In genomic region chr20:63560856-63561609, GRCh38 we compare ENCODE assay signal across 20 cellular contexts. TPM values are rescaled to one million over a fixed set of nuclear protein-coding genes. Genes with fewer than 3 reads are reported as not detected.
A peak's percentile ranks its signal among the peaks of the same experiment; 100 is the strongest.
DNase-seq lines count a peak whose midpoint lies in the region; ATAC-seq, FAIRE-seq and TF ChIP-seq lines count a peak whose summit lies in the region.
"Had no signal": no experiment of that assay in that cellular context is flagged by ENCODE, and none has a peak within 500 bp of the region (broad histone marks: within the 10 kb centered on the region; RNA-seq: fewer than 3 reads in every experiment).

No MANE protein-coding gene starts in this region.

- POLR2A ChIA-PET in RWPE1 (lab: Yijun Ruan, JAX; ENCODE audit: low non-redundant PET) (no interaction called here), endothelial cell of umbilical vein (lab: Charles Lee) (no interaction called here)

- peaks cover 0 to 5% of the 10 kb centered on the region in 2 donors for H3K36me3 Mint-ChIP-seq in activated naive CD4-positive, alpha-beta T cell treated with anti-CD3 and anti-CD28 coated beads, Interleukin-2, amount 50 U/mL, for 72 hours
- H3K36me3 Mint-ChIP-seq in activated naive CD8-positive, alpha-beta T cell treated with anti-CD3 and anti-CD28 coated beads, Interleukin-2, amount 50 U/mL, for 24 hours (ENCODE audit: low read depth): peaks cover 3% of the 10 kb centered on the region

- no peaks in the 10 kb centered on the region for H3K4me1 Mint-ChIP-seq in activated naive CD8-positive, alpha-beta T cell treated with anti-CD3 and anti-CD28 coated beads, Interleukin-2, amount 50 U/mL, for 24 hours

- FAIRE-seq in endothelial cell of umbilical vein (lab: Jason Lieb, UNC): no peak
- FAIRE-seq: A549, D721Med, G401.6 had no signal

- H3K36me3 ChIP-seq in mammary epithelial cell (ENCODE audit: insufficient read depth, low read length): no peaks in the 10 kb centered on the region
- peaks cover 11% of the 10 kb centered on the region for H3K36me3 ChIP-seq in breast epithelium
- peaks cover 39% of the 10 kb centered on the region for H3K36me3 ChIP-seq in GM06990 (ENCODE audit: control insufficient read depth, insufficient read depth, low read length)
- peaks cover 0 to 17% of the 10 kb centered on the region in 2 experiments for H3K36me3 ChIP-seq in endothelial cell of umbilical vein (ENCODE audit: control insufficient read depth in 2 of 2, extremely low read depth in 1 of 2, insufficient read depth in 2 of 2, low read length in 2 of 2)
- H3K36me3 ChIP-seq: HAP-1 had no signal

- H4K20me1 ChIP-seq in mammary epithelial cell (ENCODE audit: insufficient read depth, low read length): peaks cover 4% of the 10 kb centered on the region
- H4K20me1 ChIP-seq in endothelial cell of umbilical vein (replicated peaks; ENCODE audit: control insufficient read depth, extremely low read depth, insufficient read depth, low read length): no peaks in the 10 kb centered on the region

- H2AFZ ChIP-seq in mammary epithelial cell (ENCODE audit: low read depth, low read length): no peak overlapping the region
- H2AFZ ChIP-seq in endothelial cell of umbilical vein (ENCODE audit: low read depth, low read length): no peak overlapping the region

- H3K27ac Mint-ChIP-seq in activated naive CD4-positive, alpha-beta T cell treated with anti-CD3 and anti-CD28 coated beads, Interleukin-2, amount 50 U/mL, for 72 hours: no peak overlapping the region
- H3K27ac Mint-ChIP-seq in activated naive CD8-positive, alpha-beta T cell treated with anti-CD3 and anti-CD28 coated beads, Interleukin-2, amount 50 U/mL, for 24 hours: no peak overlapping the region

- no peaks in the 10 kb centered on the region for H3K9me3 ChIP-seq in mammary epithelial cell (replicated peaks; ENCODE audit: insufficient read depth, low read length)
- no peaks in the 10 kb centered on the region for H3K9me3 ChIP-seq in breast epithelium
- H3K9me3 ChIP-seq in endothelial cell of umbilical vein (replicated peaks; ENCODE audit: control insufficient read depth, insufficient read depth, low read length): no peaks in the 10 kb centered on the region
- H3K9me3 ChIP-seq: A549, HAP-1 had no signal

- no peak overlapping the region for H3K27ac ChIP-seq in mammary epithelial cell (ENCODE audit: insufficient read depth, low read depth, low read length)
- no peak overlapping the region for H3K27ac ChIP-seq in breast epithelium
- H3K27ac ChIP-seq in RWPE1: 0 out of 2 replicates have a peak overlapping the region, but pooled peaks have one; percentile 0
- no peak overlapping the region for H3K27ac ChIP-seq in endothelial cell of umbilical vein (ENCODE audit: insufficient read depth, low read depth, low read length)
- H3K27ac ChIP-seq: 22Rv1, A549, HL-60 had no signal

- no peaks in the 10 kb centered on the region for H3K9me1 ChIP-seq in endothelial cell of umbilical vein (replicated peaks; ENCODE audit: control insufficient read depth, extremely low read depth, insufficient read depth, low read length)

- H3K27me3 ChIP-seq in mammary epithelial cell (ENCODE audit: insufficient read depth, low read length): no peaks in the 10 kb centered on the region
- no peaks in the 10 kb centered on the region for H3K27me3 ChIP-seq in breast epithelium
- H3K27me3 ChIP-seq in GM06990 (replicated peaks; ENCODE audit: control insufficient read depth, insufficient read depth, low read length): no peaks in the 10 kb centered on the region
- no peaks in the 10 kb centered on the region for H3K27me3 ChIP-seq in endothelial cell of umbilical vein (ENCODE audit: control insufficient read depth in 2 of 2, insufficient read depth in 2 of 2, low read length in 2 of 2)

- H3K9ac ChIP-seq in mammary epithelial cell (ENCODE audit: insufficient read depth, low read length): no peak overlapping the region
- no peak overlapping the region for H3K9ac ChIP-seq in endothelial cell of umbilical vein (replicated peaks; ENCODE audit: extremely low read depth, insufficient read depth, low read length)

- no peaks in the 10 kb centered on the region for H3K27me3 Mint-ChIP-seq in activated naive CD8-positive, alpha-beta T cell treated with anti-CD3 and anti-CD28 coated beads, Interleukin-2, amount 50 U/mL, for 24 hours

- TSS peak; percentile 20 for BruUV-seq in mammary epithelial cell (replicated peaks; lab: Mats Ljungman, UMichigan)
- TSS peak; percentile 6 for BruUV-seq in endothelial cell of umbilical vein (replicated peaks; lab: Mats Ljungman, UMichigan)

- intact Hi-C loops in mammary epithelial cell (cut with micrococcal nuclease) (no loop called here), breast epithelium (cut with DNase I; ENCODE audit: low total_unique reads) (no loop called here), endothelial cell of umbilical vein (cut with micrococcal nuclease) (no loop called here)

- TF ChIP-seq POLR2A in breast epithelium (IDR thresholded peaks at IDR 0.05) (no peak), endothelial cell of umbilical vein (IDR thresholded peaks at IDR 0.05; ENCODE audit: low read depth, low read length) (no peak)

- H3K4me2 ChIP-seq in mammary epithelial cell (ENCODE audit: insufficient read depth, low read depth, low read length) (no peak overlapping the region), endothelial cell of umbilical vein (ENCODE audit: insufficient read depth, low read length) (no peak overlapping the region)
- H3K4me2 ChIP-seq: A549 had no signal

- no peaks in the 10 kb centered on the region for H3K9me3 Mint-ChIP-seq in activated naive CD4-positive, alpha-beta T cell treated with anti-CD3 and anti-CD28 coated beads, Interleukin-2, amount 50 U/mL, for 72 hours
- H3K9me3 Mint-ChIP-seq in activated naive CD8-positive, alpha-beta T cell treated with anti-CD3 and anti-CD28 coated beads, Interleukin-2, amount 50 U/mL, for 24 hours: no peaks in the 10 kb centered on the region
- H3K9me3 Mint-ChIP-seq: CD8-positive, alpha-beta T cell had no signal

- in situ Hi-C loops in mammary epithelial cell (cut with MboI; ENCODE audit: low sequenced_read_pairs in 2 of 2): no loop called here

- 91% methylated on average over 16 of the region's 26 CpGs for WGBS in mammary epithelial cell (ENCODE audit: low coverage, missing lambda C conversion rate)

- H3K4me3 ChIP-seq in mammary epithelial cell (replicated peaks in 1 of 3; ENCODE audit: insufficient read depth in 1 of 3, low read depth in 2 of 3, low read length in 3 of 3) (no peak overlapping the region), breast epithelium (no peak overlapping the region), GM06990 (replicated peaks; ENCODE audit: low read depth, low read length) (no peak overlapping the region), endothelial cell of umbilical vein (replicated peaks in 1 of 3; ENCODE audit: insufficient read depth in 1 of 3, low read depth in 1 of 3, low read length in 3 of 3) (no peak overlapping the region)
- H3K4me3 ChIP-seq: A549, HAP-1 had no signal

- ATAC-seq in activated naive CD4-positive, alpha-beta T cell treated with anti-CD3 and anti-CD28 coated beads, Interleukin-2, amount 50 U/mL, for 72 hours: no peak
- ATAC-seq in activated naive CD8-positive, alpha-beta T cell treated with anti-CD3 and anti-CD28 coated beads, Interleukin-2, amount 50 U/mL, for 24 hours: no peak
- ATAC-seq in activated CD4-positive, CD25-positive, alpha-beta regulatory T cell treated with anti-CD3 and anti-CD28 coated beads, Interleukin-2, amount 50 U/mL, for 24 hours: no peak
- ATAC-seq: A549; CD8-positive, alpha-beta T cell had no signal

- no peaks in the 10 kb centered on the region for H3K79me2 ChIP-seq in mammary epithelial cell (ENCODE audit: insufficient read depth, low read length)
- H3K79me2 ChIP-seq in endothelial cell of umbilical vein (ENCODE audit: control insufficient read depth, insufficient read depth, low read length): no peaks in the 10 kb centered on the region

- TF ChIP-seq CTCF in mammary epithelial cell (conservative IDR thresholded peaks at IDR 0.05 in 1 of 2, IDR thresholded peaks at IDR 0.05 in 1 of 2; ENCODE audit: extremely low read depth in 1 of 2, insufficient read depth in 1 of 2, low read depth in 1 of 2, low read length in 2 of 2) (no peak), breast epithelium (IDR thresholded peaks at IDR 0.05) (no peak), GM06990 (IDR thresholded peaks at IDR 0.05; ENCODE audit: insufficient read depth, low read length, poor library complexity, severe bottlenecking) (no peak), RWPE1 (conservative IDR thresholded peaks at IDR 0.05; ENCODE audit: low read depth) (no peak), endothelial cell of umbilical vein (IDR thresholded peaks at IDR 0.05; ENCODE audit: extremely low read depth in 1 of 2, insufficient read depth in 1 of 2, low read depth in 1 of 2, low read length in 2 of 2) (no peak)

- DNase-seq in mammary epithelial cell: no peak
- DNase-seq in breast epithelium (ENCODE audit: low spot score in 2 of 2): no peak
- peak; percentile 16 for DNase-seq in GM06990 (ENCODE audit: extremely low read depth, insufficient read length)
- no peak for DNase-seq in RWPE1 (ENCODE audit: low spot score)
- DNase-seq in endothelial cell of umbilical vein (ENCODE audit: low read depth, low spot score): no peak
- no peak for DNase-seq in activated naive CD4-positive, alpha-beta T cell treated with anti-CD3 and anti-CD28 coated beads, Interleukin-2, amount 50 U/mL, for 72 hours (ENCODE audit: low spot score in 2 of 2)
- DNase-seq in activated naive CD8-positive, alpha-beta T cell treated with anti-CD3 and anti-CD28 coated beads, Interleukin-2, amount 50 U/mL, for 24 hours: no peak
- DNase-seq: AML-193, KG1 had no signal

- dilution Hi-C loops in mammary epithelial cell (cut with HindIII; ENCODE audit: low sequenced_read_pairs) (no loop called here), endothelial cell of umbilical vein (cut with MboI; ENCODE audit: extremely low pct_ligation_motif_present, low sequenced_read_pairs) (no loop called here)

- no peak overlapping the region for H3K4me3 Mint-ChIP-seq in activated naive CD8-positive, alpha-beta T cell treated with anti-CD3 and anti-CD28 coated beads, Interleukin-2, amount 50 U/mL, for 24 hours
- H3K4me3 Mint-ChIP-seq: CD8-positive, alpha-beta T cell had no signal

- H3K4me1 ChIP-seq in mammary epithelial cell (ENCODE audit: insufficient read depth, low read length) (no peaks in the 10 kb centered on the region), breast epithelium (no peaks in the 10 kb centered on the region), endothelial cell of umbilical vein (ENCODE audit: control insufficient read depth, extremely low read depth, insufficient read depth, low read length) (no peaks in the 10 kb centered on the region)
- H3K4me1 ChIP-seq: A549, HAP-1 had no signal

- CTCF ChIA-PET in mammary epithelial cell (lab: Charles Lee; ENCODE audit: low non-redundant PET) (no interaction called here), RWPE1 (lab: Yijun Ruan, JAX) (interaction anchor here (0.5 to 0.6 kb wide), 2 partner anchors 498 to 1173 kb away, joined by 3 read pairs; no protein-coding TSS in a partner anchor), endothelial cell of umbilical vein (lab: Charles Lee) (no interaction called here)

RNA-seq across cellular contexts. Expression of gene FNDC11, which starts 7.1 kb away (rescaled TPM):
- total RNA-seq in mammary epithelial cell (under 1 TPM; under 0.01 to 0.45 TPM), breast epithelium (under 1 TPM; 0.29 to 0.33 (median 0.32) TPM), endothelial cell of umbilical vein (0.51 and 0.71 TPM in 2 replicates)
- polyA plus RNA-seq in mammary epithelial cell (0.60 TPM), endothelial cell of umbilical vein (1.9 and 3.4 TPM in 2 replicates)
- polyA minus RNA-seq in mammary epithelial cell (not detected), endothelial cell of umbilical vein (0.30 and 0.56 TPM in 2 replicates)
- polyA plus RNA-seq in endothelial cell of umbilical vein (2011; cell fraction: cytosol; rRNA removed): 0.70 and 1.0 TPM in 2 replicates
- 2.7 and 3.0 TPM in 2 replicates for polyA plus RNA-seq in endothelial cell of umbilical vein (2011; cell fraction: nucleus; rRNA removed)
- 0.44 and 1.9 TPM in 2 replicates for polyA plus RNA-seq in endothelial cell of umbilical vein (2012)
- polyA minus RNA-seq in endothelial cell of umbilical vein (2011; cell fraction: cytosol; rRNA and poly(A)+ RNA removed): 0.61 TPM
- polyA minus RNA-seq in endothelial cell of umbilical vein (2011; cell fraction: nucleus; rRNA and poly(A)+ RNA removed): 0.38 and 0.96 TPM in 2 replicates
- under 1 TPM in 1 of 2 donors, not detected in 1; 0.10 TPM for total RNA-seq in activated naive CD4-positive, alpha-beta T cell treated with anti-CD3 and anti-CD28 coated beads, Interleukin-2, amount 50 U/mL, for 72 hours
- total RNA-seq: H4, HT1080 had no signal

RNA-seq across cellular contexts. Expression of gene HELZ2, which starts 13.0 kb away (rescaled TPM):
- 10 to 100 TPM; 19.0 to 27.7 TPM for total RNA-seq in mammary epithelial cell
- polyA plus RNA-seq in mammary epithelial cell: 5.0 TPM
- polyA minus RNA-seq in mammary epithelial cell: 39.5 TPM
- total RNA-seq in breast epithelium: 10 to 100 TPM in 2 of 3 donors, 1 to 10 TPM in 1; 9.9 to 22.6 (median 20.3) TPM
- 29.2 and 33.2 TPM in 2 replicates for total RNA-seq in endothelial cell of umbilical vein
- 10.6 and 16.2 TPM in 2 replicates for polyA plus RNA-seq in endothelial cell of umbilical vein
- 5.4 and 7.9 TPM in 2 replicates for polyA plus RNA-seq in endothelial cell of umbilical vein (2011; cell fraction: cytosol; rRNA removed)
- polyA plus RNA-seq in endothelial cell of umbilical vein (2011; cell fraction: nucleus; rRNA removed): 16.8 and 18.8 TPM in 2 replicates
- 17.0 and 32.7 TPM in 2 replicates for polyA plus RNA-seq in endothelial cell of umbilical vein (2012)
- polyA minus RNA-seq in endothelial cell of umbilical vein: 37.2 and 43.4 TPM in 2 replicates
- polyA minus RNA-seq in endothelial cell of umbilical vein (2011; cell fraction: cytosol; rRNA and poly(A)+ RNA removed): 33.5 TPM
- 27.3 and 42.7 TPM in 2 replicates for polyA minus RNA-seq in endothelial cell of umbilical vein (2011; cell fraction: nucleus; rRNA and poly(A)+ RNA removed)
- 10 to 100 TPM in 1 of 2 donors, 1 to 10 TPM in 1; 3.1 to 28.8 TPM for total RNA-seq in activated naive CD4-positive, alpha-beta T cell treated with anti-CD3 and anti-CD28 coated beads, Interleukin-2, amount 50 U/mL, for 72 hours

RNA-seq across cellular contexts. Expression of gene SRMS, which starts 13.5 kb away (rescaled TPM):
- under 1 TPM in 1 of 2 donors, not detected in 1; under 0.01 TPM for total RNA-seq in mammary epithelial cell
- 0.16 TPM for polyA plus RNA-seq in mammary epithelial cell
- polyA minus RNA-seq in mammary epithelial cell: not detected
- total RNA-seq in breast epithelium: under 1 TPM in 2 of 3 donors, not detected in 1; 0.59 to 0.66 TPM
- total RNA-seq in endothelial cell of umbilical vein: not detected in 2 replicates
- not detected in 2 replicates for polyA plus RNA-seq in endothelial cell of umbilical vein
- polyA plus RNA-seq in endothelial cell of umbilical vein (2011; cell fraction: cytosol; rRNA removed): not detected in 2 replicates
- polyA plus RNA-seq in endothelial cell of umbilical vein (2011; cell fraction: nucleus; rRNA removed): not detected in 2 replicates
- polyA plus RNA-seq in endothelial cell of umbilical vein (2012): not detected in 2 replicates
- not detected in 2 replicates for polyA minus RNA-seq in endothelial cell of umbilical vein
- polyA minus RNA-seq in endothelial cell of umbilical vein (2011; cell fraction: cytosol; rRNA and poly(A)+ RNA removed): 1.0 TPM
- polyA minus RNA-seq in endothelial cell of umbilical vein (2011; cell fraction: nucleus; rRNA and poly(A)+ RNA removed): not detected in 2 replicates
- total RNA-seq in activated naive CD4-positive, alpha-beta T cell treated with anti-CD3 and anti-CD28 coated beads, Interleukin-2, amount 50 U/mL, for 72 hours: not detected
- total RNA-seq: CD8-positive, alpha-beta T cell; H4; HT1080 had no signal
- polyA plus RNA-seq: A549, BJ had no signal

RNA-seq across cellular contexts. Expression of gene PTK6, which starts 23.9 kb away (rescaled TPM):
- total RNA-seq in mammary epithelial cell (1 to 10 TPM in 1 of 2 donors, under 1 TPM in 1; 0.83 to 1.1 TPM), breast epithelium (1 to 10 TPM in 1 of 3 donors, under 1 TPM in 2; 0.16 to 2.3 (median 0.88) TPM), endothelial cell of umbilical vein (0.18 TPM in 1 of 2 replicates, not detected in the other)
- polyA plus RNA-seq in mammary epithelial cell (0.29 TPM), endothelial cell of umbilical vein (0.05 TPM in 1 of 2 replicates, not detected in the other)
- polyA minus RNA-seq in mammary epithelial cell (0.72 TPM), endothelial cell of umbilical vein (not detected in 2 replicates)
- polyA plus RNA-seq in endothelial cell of umbilical vein (2011; cell fraction: cytosol; rRNA removed): 0.03 TPM in 1 of 2 replicates, not detected in the other
- 0.05 and 0.10 TPM in 2 replicates for polyA plus RNA-seq in endothelial cell of umbilical vein (2011; cell fraction: nucleus; rRNA removed)
- 0.08 TPM in 1 of 2 replicates, not detected in the other for polyA plus RNA-seq in endothelial cell of umbilical vein (2012)
- polyA minus RNA-seq in endothelial cell of umbilical vein (2011; cell fraction: cytosol; rRNA and poly(A)+ RNA removed): 6.3 TPM
- not detected in 2 replicates for polyA minus RNA-seq in endothelial cell of umbilical vein (2011; cell fraction: nucleus; rRNA and poly(A)+ RNA removed)
- total RNA-seq in activated naive CD4-positive, alpha-beta T cell treated with anti-CD3 and anti-CD28 coated beads, Interleukin-2, amount 50 U/mL, for 72 hours: under 1 TPM; 0.54 to 0.57 TPM
- total RNA-seq: H4, HT1080 had no signal

RNA-seq across cellular contexts. Expression of gene PPDPF, which starts 40.5 kb away (rescaled TPM):
- 100 to 1,000 TPM; 148 to 355 TPM for total RNA-seq in mammary epithelial cell
- polyA plus RNA-seq in mammary epithelial cell: 62.8 TPM
- 38.1 TPM for polyA minus RNA-seq in mammary epithelial cell
- total RNA-seq in breast epithelium: 100 to 1,000 TPM in 2 of 3 donors, 10 to 100 TPM in 1; 71.8 to 151 (median 133) TPM
- 219 and 233 TPM in 2 replicates for total RNA-seq in endothelial cell of umbilical vein
- 52.2 and 58.9 TPM in 2 replicates for polyA plus RNA-seq in endothelial cell of umbilical vein
- 45.1 and 65.2 TPM in 2 replicates for polyA plus RNA-seq in endothelial cell of umbilical vein (2011; cell fraction: cytosol; rRNA removed)
- polyA plus RNA-seq in endothelial cell of umbilical vein (2011; cell fraction: nucleus; rRNA removed): 17.7 and 20.9 TPM in 2 replicates
- 133 and 198 TPM in 2 replicates for polyA plus RNA-seq in endothelial cell of umbilical vein (2012)
- polyA minus RNA-seq in endothelial cell of umbilical vein: 7.2 and 13.5 TPM in 2 replicates
- polyA minus RNA-seq in endothelial cell of umbilical vein (2011; cell fraction: cytosol; rRNA and poly(A)+ RNA removed): 221 TPM
- polyA minus RNA-seq in endothelial cell of umbilical vein (2011; cell fraction: nucleus; rRNA and poly(A)+ RNA removed): 15.1 and 30.4 TPM in 2 replicates
- total RNA-seq in activated naive CD4-positive, alpha-beta T cell treated with anti-CD3 and anti-CD28 coated beads, Interleukin-2, amount 50 U/mL, for 72 hours: 100 to 1,000 TPM in 1 of 2 donors, 10 to 100 TPM in 1; 60.7 to 117 TPM
